ENCODE assay signal across 18 cellular contexts in the genomic region with DNA sequence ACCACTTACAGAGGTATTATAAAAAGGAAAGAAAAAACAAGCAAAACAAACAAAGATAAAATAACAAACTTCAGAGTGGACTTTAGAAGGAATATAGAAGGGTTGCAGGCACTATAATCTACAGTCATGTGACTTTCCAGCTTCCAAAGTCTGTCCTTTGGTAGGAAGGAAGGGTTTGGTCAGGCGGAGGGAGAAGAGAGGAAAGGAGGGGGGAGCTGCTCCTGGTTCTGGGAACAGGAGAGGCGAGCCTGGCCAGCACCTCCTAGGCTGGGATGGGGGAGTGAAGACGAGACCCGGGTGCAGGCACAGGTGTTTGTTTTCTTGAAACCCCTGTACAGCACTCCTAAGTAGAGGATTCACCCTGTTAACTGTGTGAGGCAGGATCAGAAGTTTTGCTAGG. TPM values are rescaled to one million over a fixed set of nuclear protein-coding genes. Genes with fewer than 3 reads are reported as not detected.
"Had no signal": no experiment of that assay in that cellular context is flagged by ENCODE, and none has a peak within 500 bp of the region (broad histone marks: within the 10 kb centered on the region; RNA-seq: fewer than 3 reads in every experiment).

No MANE protein-coding gene starts in this region.

- H3K36me3 ChIP-seq: gastrocnemius medialis, SJSA1, upper lobe of left lung had no signal

- DNase-seq: activated CD4-positive, alpha-beta memory T cell treated with anti-CD3 and anti-CD28 coated beads, Interleukin-2, amount 10 ng/mL, durations not matched to agents 7 days and 5 days; activated CD4-positive, alpha-beta T cell treated with anti-CD3 and anti-CD28 coated beads for 36 hours; activated gamma-delta T cell; activated naive CD8-positive, alpha-beta T cell treated with anti-CD3 and anti-CD28 coated beads, Interleukin-2, amount 10 ng/mL, durations not matched to agents 7 days and 5 days; activated T-cell treated with anti-CD3 and anti-CD28 coated beads, Interleukin-2, amount 50 U/mL, for 48 hours; aorta; effector CD4-positive, alpha-beta T cell; gastrocnemius medialis; kidney glomerular epithelial cell; mammary epithelial cell; nephron progenitor cell; stimulated activated naive B cell treated with anti-CD40 and anti-IgM and Interleukin-4, amounts not matched to agents 10 μg/mL and 1 μg/mL and 100 μg/mL, for 72 hours; substantia nigra; SW 1271; T-helper 9 cell; upper lobe of left lung had no signal

- H3K4me3 ChIP-seq: gastrocnemius medialis, SJSA1, skin epidermis, upper lobe of left lung had no signal

- H3K27me3 ChIP-seq: gastrocnemius medialis, upper lobe of left lung had no signal

- ATAC-seq: activated CD4-positive, alpha-beta T cell treated with anti-CD3 and anti-CD28 coated beads for 36 hours; gastrocnemius medialis; stimulated activated naive B cell treated with anti-CD40 and anti-IgM and Interleukin-4, amounts not matched to agents 10 μg/mL and 1 μg/mL and 100 μg/mL, for 72 hours had no signal

- H3K9me3 ChIP-seq: gastrocnemius medialis, SJSA1, upper lobe of left lung had no signal

- H3K4me1 ChIP-seq: gastrocnemius medialis, SJSA1 had no signal

- H3K27ac ChIP-seq: gastrocnemius medialis, SJSA1, skin epidermis, upper lobe of left lung had no signal

RNA-seq across cellular contexts. Expression of a gene that starts 53.8 kb away (rescaled TPM):
- total RNA-seq: activated CD4-positive, alpha-beta memory T cell treated with anti-CD3 and anti-CD28 coated beads, Interleukin-2, amount 10 ng/mL, durations not matched to agents 7 days and 5 days; activated CD4-positive, alpha-beta T cell treated with anti-CD3 and anti-CD28 coated beads for 36 hours had no signal
